Comparison of ENCODE assay signal across 17 cellular contexts in genomic region chr1:40983286-40983685, GRCh38. TPM values are rescaled to one million over a fixed set of nuclear protein-coding genes. Genes with fewer than 3 reads are reported as not detected.
DNase-seq lines count a peak whose midpoint lies in the region; TF ChIP-seq lines count a peak whose summit lies in the region.
"Had no signal": no experiment of that assay in that cellular context is flagged by ENCODE, and none has a peak within 500 bp of the region (broad histone marks: within the 10 kb centered on the region; RNA-seq: fewer than 3 reads in every experiment).

No MANE protein-coding gene starts in this region.

- H3K9me3 ChIP-seq in muscle layer of duodenum (ENCODE audit: control insufficient read depth in 1 of 2, low read length in 2 of 2), result no peaks in the 10 kb centered on the region
- H3K9me3 ChIP-seq: HAP-1, MG63, tibial nerve had no signal

- peak overlapping the region; percentile 94 for H3K27ac Mint-ChIP-seq in activated naive CD4-positive, alpha-beta T cell treated with anti-CD3 and anti-CD28 coated beads, Interleukin-2, amount 50 U/mL, for 24 hours
- H3K27ac Mint-ChIP-seq in activated naive CD8-positive, alpha-beta T cell, result peak overlapping the region; percentile 30
- H3K27ac Mint-ChIP-seq: neural progenitor cell had no signal

- no peaks in the 10 kb centered on the region for H3K27me3 Mint-ChIP-seq in activated naive CD4-positive, alpha-beta T cell treated with anti-CD3 and anti-CD28 coated beads, Interleukin-2, amount 50 U/mL, for 24 hours
- no peaks in the 10 kb centered on the region for H3K27me3 Mint-ChIP-seq in activated naive CD8-positive, alpha-beta T cell

- H3K4me1 ChIP-seq in muscle layer of duodenum (ENCODE audit: control insufficient read depth in 1 of 2, insufficient read depth in 2 of 2, low read length in 2 of 2), result peaks cover 3 to 23% of the 10 kb centered on the region in 2 donors

- H3K4me3 Mint-ChIP-seq in activated naive CD4-positive, alpha-beta T cell treated with anti-CD3 and anti-CD28 coated beads, Interleukin-2, amount 50 U/mL, for 24 hours, result peak overlapping the region; percentile 70
- H3K4me3 Mint-ChIP-seq in activated naive CD8-positive, alpha-beta T cell, result peak overlapping the region; percentile 77
- H3K4me3 Mint-ChIP-seq: neural progenitor cell had no signal

- DNase-seq in activated naive CD4-positive, alpha-beta T cell treated with Interleukin-2 at 50 U/mL for 16 hours, result no peak
- DNase-seq in mesenteric fat pad (ENCODE audit: low spot score) (no peak), dorsolateral prefrontal cortex (no peak), DMS114 treated with DMSO at 0.1 percent for 48 hours (lab: John Stamatoyannopoulos, UW; ENCODE audit: unreplicated experiment) (no peak), NCI-H2029 treated with DMSO at 0.1 percent for 48 hours (lab: John Stamatoyannopoulos, UW) (no peak)
- DNase-seq: GF-D8; MG63; NCI-H2081; NCI-H510A treated with DMSO at 0.1 percent for 48 hours; retina; stimulated activated CD4-positive, alpha-beta T cell treated with anti-CD3 and anti-CD28 coated beads, Interleukin-1b, Interleukin-23, amount 100 ng/mL, for 48 hours had no signal

- H3K36me3 ChIP-seq in muscle layer of duodenum (ENCODE audit: control insufficient read depth in 1 of 2, insufficient read depth in 2 of 2, low read length in 2 of 2), result peaks cover 26 to 27% of the 10 kb centered on the region in 2 donors

- no peak overlapping the region for H3K4me3 ChIP-seq in muscle layer of duodenum (ENCODE audit: low read depth in 1 of 2, low read length in 2 of 2)
- no peak overlapping the region for H3K4me3 ChIP-seq in dorsolateral prefrontal cortex
- H3K4me3 ChIP-seq: HAP-1, MG63, neural progenitor cell, tibial nerve had no signal

- H3K9me3 Mint-ChIP-seq in activated naive CD4-positive, alpha-beta T cell treated with anti-CD3 and anti-CD28 coated beads, Interleukin-2, amount 50 U/mL, for 24 hours, result no peaks in the 10 kb centered on the region
- no peaks in the 10 kb centered on the region for H3K9me3 Mint-ChIP-seq in activated naive CD8-positive, alpha-beta T cell (ENCODE audit: low read depth)
- H3K9me3 Mint-ChIP-seq: neural progenitor cell had no signal

- H3K27ac ChIP-seq in muscle layer of duodenum (ENCODE audit: low read length) (peak overlapping the region; percentile 12), dorsolateral prefrontal cortex (peak overlapping the region in 2 of 59 donors; percentile 24 to 34)
- H3K27ac ChIP-seq: neural progenitor cell had no signal

- no peak for TF ChIP-seq CTCF in dorsolateral prefrontal cortex (IDR thresholded peaks at IDR 0.05 in 54 of 56, conservative IDR thresholded peaks at IDR 0.05 in 2 of 56; ENCODE audit: low read depth in 1 of 56, partially characterized antibody in 56 of 56)

- peaks cover 49% of the 10 kb centered on the region for H3K36me3 Mint-ChIP-seq in activated naive CD4-positive, alpha-beta T cell treated with anti-CD3 and anti-CD28 coated beads, Interleukin-2, amount 50 U/mL, for 24 hours
- H3K36me3 Mint-ChIP-seq in activated naive CD8-positive, alpha-beta T cell, result peaks cover 35% of the 10 kb centered on the region

- H3K27me3 ChIP-seq in muscle layer of duodenum (ENCODE audit: low read depth, low read length) (no peaks in the 10 kb centered on the region), dorsolateral prefrontal cortex (no peaks in the 10 kb centered on the region)
- H3K27me3 ChIP-seq: MG63, neural progenitor cell, tibial nerve had no signal

- intact Hi-C loops in dorsolateral prefrontal cortex (cut with DNase I), result loop anchor here in 1 of 2 donors (10.0 kb wide), 1 partner anchor 122 kb away; no protein-coding TSS in a partner anchor

- H3K4me1 Mint-ChIP-seq in activated naive CD4-positive, alpha-beta T cell treated with anti-CD3 and anti-CD28 coated beads, Interleukin-2, amount 50 U/mL, for 24 hours, result peaks cover 60% of the 10 kb centered on the region
- H3K4me1 Mint-ChIP-seq in activated naive CD8-positive, alpha-beta T cell (ENCODE audit: low read depth), result peaks cover 49% of the 10 kb centered on the region

RNA-seq across cellular contexts. Expression of gene CTPS1, which starts 3.8 kb away (rescaled TPM):
- total RNA-seq in mesenteric fat pad (18.4 TPM), dorsolateral prefrontal cortex (10 to 100 TPM; 15.1 to 36.8 (median 22.8) TPM)

RNA-seq across cellular contexts. Expression of gene SLFNL1, which starts 38.2 kb away (rescaled TPM):
- 0.22 TPM for total RNA-seq in mesenteric fat pad
- total RNA-seq in dorsolateral prefrontal cortex, result 1 to 10 TPM in 73 of 120 experiments, under 1 TPM in 47; 0.26 to 5.1 (median 1.2) TPM
